Comparison of ENCODE assay signal across 18 cellular contexts in the genomic region with DNA sequence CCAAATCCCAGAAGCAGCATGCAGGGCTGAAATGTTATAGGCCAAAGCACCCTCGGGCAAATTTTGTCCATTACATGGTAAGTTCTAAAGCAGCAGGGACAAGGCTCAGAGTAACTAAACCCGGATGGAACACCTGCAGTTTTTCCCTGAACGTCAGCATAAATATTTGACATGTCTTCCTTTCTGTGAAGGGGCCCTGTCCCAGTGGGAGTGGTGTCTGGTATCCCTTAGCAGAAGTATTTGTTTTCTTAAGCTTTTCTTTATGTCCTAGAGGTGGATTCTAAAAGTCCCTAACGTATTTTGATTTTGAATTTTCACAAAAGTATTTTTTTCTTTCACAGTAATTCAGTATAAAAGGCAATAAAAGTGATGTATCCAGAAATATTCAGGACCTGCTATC.
"Had no signal": no experiment of that assay in that cellular context is flagged by ENCODE, and none has a peak within 500 bp of the region (broad histone marks: within the 10 kb centered on the region; RNA-seq: fewer than 3 reads in every experiment).

No MANE protein-coding gene starts in this region.

- H3K27me3 Mint-ChIP-seq: naive thymus-derived CD8-positive, alpha-beta T cell; progenitor cell of endocrine pancreas had no signal

- H3K36me3 ChIP-seq: heart left ventricle, ovary, stomach, thoracic aorta, transverse colon had no signal

- H3K4me3 Mint-ChIP-seq: endodermal cell had no signal

- H3K36me3 Mint-ChIP-seq: naive thymus-derived CD8-positive, alpha-beta T cell had no signal

- H3K27me3 ChIP-seq: heart left ventricle, ovary, stomach, transverse colon had no signal

- H3K9me3 ChIP-seq: heart left ventricle, ovary, stomach, thoracic aorta, transverse colon had no signal

- H3K4me3 ChIP-seq: coronary artery, heart left ventricle, ovary, stomach, thoracic aorta, transverse colon had no signal

- H3K27ac Mint-ChIP-seq: endodermal cell, progenitor cell of endocrine pancreas had no signal

- H3K9me3 Mint-ChIP-seq: naive thymus-derived CD8-positive, alpha-beta T cell had no signal

- H3K4me1 ChIP-seq: stomach, transverse colon had no signal

- H3K27ac ChIP-seq: coronary artery, heart left ventricle, ovary, stomach, thoracic aorta, transverse colon had no signal

- DNase-seq: effector CD4-positive, alpha-beta T cell; endodermal cell; erythroblast; heart left ventricle; hippocampal formation; mammary epithelial cell; naive thymus-derived CD8-positive, alpha-beta T cell; ovary; right cardiac atrium; small intestine; stimulated activated CD4-positive, alpha-beta T cell treated with anti-CD3 and anti-CD28 coated beads, Interleukin-12 subunit alpha, Interleukin-12 subunit beta, amount 100 ng/mL, for 4 hours; stomach; substantia nigra; transverse colon had no signal

- ATAC-seq: heart left ventricle; left lobe of liver; naive thymus-derived CD8-positive, alpha-beta T cell; right cardiac atrium had no signal
